In the genomic region with DNA sequence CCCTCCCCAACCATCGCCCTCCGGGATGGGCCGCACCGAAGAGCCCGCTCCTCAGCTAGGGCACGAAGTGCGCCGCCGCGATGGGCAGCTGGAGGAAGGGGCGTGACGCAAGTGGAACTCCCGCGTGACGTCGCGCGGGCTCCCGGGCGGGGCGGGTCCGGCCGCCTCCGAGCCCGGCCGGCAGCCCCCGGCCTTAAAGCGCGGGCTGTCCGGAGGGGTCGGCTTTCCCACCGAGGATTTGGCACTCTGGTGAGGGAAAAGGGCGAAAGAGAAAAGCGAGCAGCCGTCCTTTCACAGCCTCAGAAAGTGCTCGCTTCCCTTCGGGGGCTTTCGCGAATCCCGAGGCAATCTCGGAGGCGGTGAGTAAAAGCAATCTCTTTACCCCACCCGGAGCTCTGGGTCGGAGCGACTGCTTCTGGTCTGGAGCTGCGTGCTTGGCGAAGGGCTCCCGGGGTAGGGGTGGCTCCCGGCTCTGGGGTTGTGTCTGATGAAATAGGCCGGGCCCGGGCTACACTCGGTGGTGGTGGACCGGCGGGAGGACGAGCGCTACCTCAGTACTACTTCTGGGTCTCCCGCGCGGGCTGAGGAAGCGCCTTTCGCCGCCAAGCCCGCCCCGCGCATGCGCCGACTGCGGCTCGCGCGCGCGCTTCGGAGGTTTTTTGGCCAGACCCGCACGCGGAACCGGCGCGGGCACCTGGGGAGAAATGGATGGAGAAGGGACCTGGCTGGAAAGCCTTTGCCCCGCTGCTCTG, we compare ENCODE assay signal across 1 cellular context.
A peak's percentile ranks its signal among the peaks of the same experiment; 100 is the strongest.
TF ChIP-seq lines count a peak whose summit lies in the region.

A gene (plus strand): TSS at position 123 of the 752 bp plus-strand sequence. CDS start 3,524 bp downstream, outside the sequence.

TF ChIP-seq in HEK293, 187 proteins besides CTCF, POLR2A, EP300 and RAD21 (continued from another document and continues in another):
- TF ChIP-seq, protein P1, sequence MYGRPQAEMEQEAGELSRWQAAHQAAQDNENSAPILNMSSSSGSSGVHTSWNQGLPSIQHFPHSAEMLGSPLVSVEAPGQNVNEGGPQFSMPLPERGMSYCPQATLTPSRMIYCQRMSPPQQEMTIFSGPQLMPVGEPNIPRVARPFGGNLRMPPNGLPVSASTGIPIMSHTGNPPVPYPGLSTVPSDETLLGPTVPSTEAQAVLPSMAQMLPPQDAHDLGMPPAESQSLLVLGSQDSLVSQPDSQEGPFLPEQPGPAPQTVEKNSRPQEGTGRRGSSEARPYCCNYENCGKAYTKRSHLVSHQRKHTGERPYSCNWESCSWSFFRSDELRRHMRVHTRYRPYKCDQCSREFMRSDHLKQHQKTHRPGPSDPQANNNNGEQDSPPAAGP (tag by site-specific recombination; IDR thresholded peaks at IDR 0.05), result no peak
- TF ChIP-seq, protein P2, sequence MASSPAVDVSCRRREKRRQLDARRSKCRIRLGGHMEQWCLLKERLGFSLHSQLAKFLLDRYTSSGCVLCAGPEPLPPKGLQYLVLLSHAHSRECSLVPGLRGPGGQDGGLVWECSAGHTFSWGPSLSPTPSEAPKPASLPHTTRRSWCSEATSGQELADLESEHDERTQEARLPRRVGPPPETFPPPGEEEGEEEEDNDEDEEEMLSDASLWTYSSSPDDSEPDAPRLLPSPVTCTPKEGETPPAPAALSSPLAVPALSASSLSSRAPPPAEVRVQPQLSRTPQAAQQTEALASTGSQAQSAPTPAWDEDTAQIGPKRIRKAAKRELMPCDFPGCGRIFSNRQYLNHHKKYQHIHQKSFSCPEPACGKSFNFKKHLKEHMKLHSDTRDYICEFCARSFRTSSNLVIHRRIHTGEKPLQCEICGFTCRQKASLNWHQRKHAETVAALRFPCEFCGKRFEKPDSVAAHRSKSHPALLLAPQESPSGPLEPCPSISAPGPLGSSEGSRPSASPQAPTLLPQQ (tag by site-specific recombination; IDR thresholded peaks at IDR 0.05), result peak; percentile 60; the same call in 1 of the 2 replicates
- TF ChIP-seq ZNF768 (tag by site-specific recombination; IDR thresholded peaks at IDR 0.05), result no peak
- peak; percentile 67 for TF ChIP-seq ZBTB17 (tag by site-specific recombination; IDR thresholded peaks at IDR 0.05)
- TF ChIP-seq ZBTB48 (tag by site-specific recombination; IDR thresholded peaks at IDR 0.05), result no peak
- no peak; the same call in 1 of the 2 replicates for TF ChIP-seq SP7 (tag by site-specific recombination; IDR thresholded peaks at IDR 0.05)
- TF ChIP-seq ZNF2 (tag by site-specific recombination; IDR thresholded peaks at IDR 0.05), result no peak
- TF ChIP-seq ZBTB21 (tag by site-specific recombination; IDR thresholded peaks at IDR 0.05), result peak; percentile 64
- TF ChIP-seq ZNF133 (tag by site-specific recombination; IDR thresholded peaks at IDR 0.05), result no peak
- no peak for TF ChIP-seq ZNF211 (tag by site-specific recombination; IDR thresholded peaks at IDR 0.05; ENCODE audit: low read depth)
- no peak for TF ChIP-seq ZNF140 (tag by site-specific recombination; IDR thresholded peaks at IDR 0.05)
- no peak for TF ChIP-seq SCRT1 (tag by site-specific recombination; IDR thresholded peaks at IDR 0.05; ENCODE audit: borderline replicate concordance)
- TF ChIP-seq ZNF837 (tag by site-specific recombination; IDR thresholded peaks at IDR 0.05), result no peak
- no peak for TF ChIP-seq ZNF366 (tag by site-specific recombination; conservative IDR thresholded peaks at IDR 0.05)
- TF ChIP-seq ZNF175 (tag by site-specific recombination; IDR thresholded peaks at IDR 0.05), result no peak
- TF ChIP-seq, protein P3, sequence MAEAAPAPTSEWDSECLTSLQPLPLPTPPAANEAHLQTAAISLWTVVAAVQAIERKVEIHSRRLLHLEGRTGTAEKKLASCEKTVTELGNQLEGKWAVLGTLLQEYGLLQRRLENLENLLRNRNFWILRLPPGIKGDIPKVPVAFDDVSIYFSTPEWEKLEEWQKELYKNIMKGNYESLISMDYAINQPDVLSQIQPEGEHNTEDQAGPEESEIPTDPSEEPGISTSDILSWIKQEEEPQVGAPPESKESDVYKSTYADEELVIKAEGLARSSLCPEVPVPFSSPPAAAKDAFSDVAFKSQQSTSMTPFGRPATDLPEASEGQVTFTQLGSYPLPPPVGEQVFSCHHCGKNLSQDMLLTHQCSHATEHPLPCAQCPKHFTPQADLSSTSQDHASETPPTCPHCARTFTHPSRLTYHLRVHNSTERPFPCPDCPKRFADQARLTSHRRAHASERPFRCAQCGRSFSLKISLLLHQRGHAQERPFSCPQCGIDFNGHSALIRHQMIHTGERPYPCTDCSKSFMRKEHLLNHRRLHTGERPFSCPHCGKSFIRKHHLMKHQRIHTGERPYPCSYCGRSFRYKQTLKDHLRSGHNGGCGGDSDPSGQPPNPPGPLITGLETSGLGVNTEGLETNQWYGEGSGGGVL (tag by site-specific recombination; IDR thresholded peaks at IDR 0.05), result no peak; the same call in 1 of the 2 replicates
- no peak for TF ChIP-seq ZNF558 (tag by site-specific recombination; IDR thresholded peaks at IDR 0.05)
- TF ChIP-seq ZNF664 (tag by site-specific recombination; IDR thresholded peaks at IDR 0.05), result 0 out of 2 replicates have a peak, but pooled peaks have one; percentile 15
- TF ChIP-seq ZNF530 (tag by site-specific recombination; IDR thresholded peaks at IDR 0.05; ENCODE audit: low read depth), result no peak
- TF ChIP-seq ZBTB8A (tag by site-specific recombination; IDR thresholded peaks at IDR 0.05), result peak; percentile 83
- TF ChIP-seq ZNF830 (tag by site-specific recombination; IDR thresholded peaks at IDR 0.05; ENCODE audit: low read depth), result no peak
- TF ChIP-seq, protein P4, sequence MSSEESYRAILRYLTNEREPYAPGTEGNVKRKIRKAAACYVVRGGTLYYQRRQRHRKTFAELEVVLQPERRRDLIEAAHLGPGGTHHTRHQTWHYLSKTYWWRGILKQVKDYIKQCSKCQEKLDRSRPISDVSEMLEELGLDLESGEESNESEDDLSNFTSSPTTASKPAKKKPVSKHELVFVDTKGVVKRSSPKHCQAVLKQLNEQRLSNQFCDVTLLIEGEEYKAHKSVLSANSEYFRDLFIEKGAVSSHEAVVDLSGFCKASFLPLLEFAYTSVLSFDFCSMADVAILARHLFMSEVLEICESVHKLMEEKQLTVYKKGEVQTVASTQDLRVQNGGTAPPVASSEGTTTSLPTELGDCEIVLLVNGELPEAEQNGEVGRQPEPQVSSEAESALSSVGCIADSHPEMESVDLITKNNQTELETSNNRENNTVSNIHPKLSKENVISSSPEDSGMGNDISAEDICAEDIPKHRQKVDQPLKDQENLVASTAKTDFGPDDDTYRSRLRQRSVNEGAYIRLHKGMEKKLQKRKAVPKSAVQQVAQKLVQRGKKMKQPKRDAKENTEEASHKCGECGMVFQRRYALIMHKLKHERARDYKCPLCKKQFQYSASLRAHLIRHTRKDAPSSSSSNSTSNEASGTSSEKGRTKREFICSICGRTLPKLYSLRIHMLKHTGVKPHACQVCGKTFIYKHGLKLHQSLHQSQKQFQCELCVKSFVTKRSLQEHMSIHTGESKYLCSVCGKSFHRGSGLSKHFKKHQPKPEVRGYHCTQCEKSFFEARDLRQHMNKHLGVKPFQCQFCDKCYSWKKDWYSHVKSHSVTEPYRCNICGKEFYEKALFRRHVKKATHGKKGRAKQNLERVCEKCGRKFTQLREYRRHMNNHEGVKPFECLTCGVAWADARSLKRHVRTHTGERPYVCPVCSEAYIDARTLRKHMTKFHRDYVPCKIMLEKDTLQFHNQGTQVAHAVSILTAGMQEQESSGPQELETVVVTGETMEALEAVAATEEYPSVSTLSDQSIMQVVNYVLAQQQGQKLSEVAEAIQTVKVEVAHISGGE (tag by site-specific recombination; conservative IDR thresholded peaks at IDR 0.05; ENCODE audit: low read depth), result peak; percentile 69
- TF ChIP-seq, protein P5, sequence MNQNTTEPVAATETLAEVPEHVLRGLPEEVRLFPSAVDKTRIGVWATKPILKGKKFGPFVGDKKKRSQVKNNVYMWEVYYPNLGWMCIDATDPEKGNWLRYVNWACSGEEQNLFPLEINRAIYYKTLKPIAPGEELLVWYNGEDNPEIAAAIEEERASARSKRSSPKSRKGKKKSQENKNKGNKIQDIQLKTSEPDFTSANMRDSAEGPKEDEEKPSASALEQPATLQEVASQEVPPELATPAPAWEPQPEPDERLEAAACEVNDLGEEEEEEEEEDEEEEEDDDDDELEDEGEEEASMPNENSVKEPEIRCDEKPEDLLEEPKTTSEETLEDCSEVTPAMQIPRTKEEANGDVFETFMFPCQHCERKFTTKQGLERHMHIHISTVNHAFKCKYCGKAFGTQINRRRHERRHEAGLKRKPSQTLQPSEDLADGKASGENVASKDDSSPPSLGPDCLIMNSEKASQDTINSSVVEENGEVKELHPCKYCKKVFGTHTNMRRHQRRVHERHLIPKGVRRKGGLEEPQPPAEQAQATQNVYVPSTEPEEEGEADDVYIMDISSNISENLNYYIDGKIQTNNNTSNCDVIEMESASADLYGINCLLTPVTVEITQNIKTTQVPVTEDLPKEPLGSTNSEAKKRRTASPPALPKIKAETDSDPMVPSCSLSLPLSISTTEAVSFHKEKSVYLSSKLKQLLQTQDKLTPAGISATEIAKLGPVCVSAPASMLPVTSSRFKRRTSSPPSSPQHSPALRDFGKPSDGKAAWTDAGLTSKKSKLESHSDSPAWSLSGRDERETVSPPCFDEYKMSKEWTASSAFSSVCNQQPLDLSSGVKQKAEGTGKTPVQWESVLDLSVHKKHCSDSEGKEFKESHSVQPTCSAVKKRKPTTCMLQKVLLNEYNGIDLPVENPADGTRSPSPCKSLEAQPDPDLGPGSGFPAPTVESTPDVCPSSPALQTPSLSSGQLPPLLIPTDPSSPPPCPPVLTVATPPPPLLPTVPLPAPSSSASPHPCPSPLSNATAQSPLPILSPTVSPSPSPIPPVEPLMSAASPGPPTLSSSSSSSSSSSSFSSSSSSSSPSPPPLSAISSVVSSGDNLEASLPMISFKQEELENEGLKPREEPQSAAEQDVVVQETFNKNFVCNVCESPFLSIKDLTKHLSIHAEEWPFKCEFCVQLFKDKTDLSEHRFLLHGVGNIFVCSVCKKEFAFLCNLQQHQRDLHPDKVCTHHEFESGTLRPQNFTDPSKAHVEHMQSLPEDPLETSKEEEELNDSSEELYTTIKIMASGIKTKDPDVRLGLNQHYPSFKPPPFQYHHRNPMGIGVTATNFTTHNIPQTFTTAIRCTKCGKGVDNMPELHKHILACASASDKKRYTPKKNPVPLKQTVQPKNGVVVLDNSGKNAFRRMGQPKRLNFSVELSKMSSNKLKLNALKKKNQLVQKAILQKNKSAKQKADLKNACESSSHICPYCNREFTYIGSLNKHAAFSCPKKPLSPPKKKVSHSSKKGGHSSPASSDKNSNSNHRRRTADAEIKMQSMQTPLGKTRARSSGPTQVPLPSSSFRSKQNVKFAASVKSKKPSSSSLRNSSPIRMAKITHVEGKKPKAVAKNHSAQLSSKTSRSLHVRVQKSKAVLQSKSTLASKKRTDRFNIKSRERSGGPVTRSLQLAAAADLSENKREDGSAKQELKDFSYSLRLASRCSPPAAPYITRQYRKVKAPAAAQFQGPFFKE (tag by site-specific recombination; IDR thresholded peaks at IDR 0.05; ENCODE audit: borderline replicate concordance), result no peak
- no peak for TF ChIP-seq ZNF544 (tag by site-specific recombination; IDR thresholded peaks at IDR 0.05)
- TF ChIP-seq TRIM28 (IDR thresholded peaks at IDR 0.05; ENCODE audit: borderline replicate concordance, low read length), result 0 out of 2 replicates have a peak, but pooled peaks have one; percentile 46
- no peak for TF ChIP-seq ZNF610 (tag by site-specific recombination; IDR thresholded peaks at IDR 0.05; ENCODE audit: borderline replicate concordance)
- TF ChIP-seq, protein P6, sequence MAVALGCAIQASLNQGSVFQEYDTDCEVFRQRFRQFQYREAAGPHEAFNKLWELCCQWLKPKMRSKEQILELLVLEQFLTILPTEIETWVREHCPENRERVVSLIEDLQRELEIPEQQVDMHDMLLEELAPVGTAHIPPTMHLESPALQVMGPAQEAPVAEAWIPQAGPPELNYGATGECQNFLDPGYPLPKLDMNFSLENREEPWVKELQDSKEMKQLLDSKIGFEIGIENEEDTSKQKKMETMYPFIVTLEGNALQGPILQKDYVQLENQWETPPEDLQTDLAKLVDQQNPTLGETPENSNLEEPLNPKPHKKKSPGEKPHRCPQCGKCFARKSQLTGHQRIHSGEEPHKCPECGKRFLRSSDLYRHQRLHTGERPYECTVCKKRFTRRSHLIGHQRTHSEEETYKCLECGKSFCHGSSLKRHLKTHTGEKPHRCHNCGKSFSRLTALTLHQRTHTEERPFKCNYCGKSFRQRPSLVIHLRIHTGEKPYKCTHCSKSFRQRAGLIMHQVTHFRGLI (tag by site-specific recombination; IDR thresholded peaks at IDR 0.05), result peak; percentile 52; the same call in 1 of the 2 replicates
- TF ChIP-seq EGR2 (tag by site-specific recombination; IDR thresholded peaks at IDR 0.05; ENCODE audit: low read depth), result peak; percentile 36; the same call in 1 of the 2 replicates
- TF ChIP-seq, protein P7, sequence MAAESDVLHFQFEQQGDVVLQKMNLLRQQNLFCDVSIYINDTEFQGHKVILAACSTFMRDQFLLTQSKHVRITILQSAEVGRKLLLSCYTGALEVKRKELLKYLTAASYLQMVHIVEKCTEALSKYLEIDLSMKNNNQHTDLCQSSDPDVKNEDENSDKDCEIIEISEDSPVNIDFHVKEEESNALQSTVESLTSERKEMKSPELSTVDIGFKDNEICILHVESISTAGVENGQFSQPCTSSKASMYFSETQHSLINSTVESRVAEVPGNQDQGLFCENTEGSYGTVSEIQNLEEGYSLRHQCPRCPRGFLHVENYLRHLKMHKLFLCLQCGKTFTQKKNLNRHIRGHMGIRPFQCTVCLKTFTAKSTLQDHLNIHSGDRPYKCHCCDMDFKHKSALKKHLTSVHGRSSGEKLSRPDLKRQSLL (tag by site-specific recombination; IDR thresholded peaks at IDR 0.05), result no peak
- TF ChIP-seq ZNF335 (tag by site-specific recombination; conservative IDR thresholded peaks at IDR 0.05), result peak; percentile 71
- peak; percentile 19 for TF ChIP-seq SP3 (tag by site-specific recombination; IDR thresholded peaks at IDR 0.05)
- TF ChIP-seq, protein P8, sequence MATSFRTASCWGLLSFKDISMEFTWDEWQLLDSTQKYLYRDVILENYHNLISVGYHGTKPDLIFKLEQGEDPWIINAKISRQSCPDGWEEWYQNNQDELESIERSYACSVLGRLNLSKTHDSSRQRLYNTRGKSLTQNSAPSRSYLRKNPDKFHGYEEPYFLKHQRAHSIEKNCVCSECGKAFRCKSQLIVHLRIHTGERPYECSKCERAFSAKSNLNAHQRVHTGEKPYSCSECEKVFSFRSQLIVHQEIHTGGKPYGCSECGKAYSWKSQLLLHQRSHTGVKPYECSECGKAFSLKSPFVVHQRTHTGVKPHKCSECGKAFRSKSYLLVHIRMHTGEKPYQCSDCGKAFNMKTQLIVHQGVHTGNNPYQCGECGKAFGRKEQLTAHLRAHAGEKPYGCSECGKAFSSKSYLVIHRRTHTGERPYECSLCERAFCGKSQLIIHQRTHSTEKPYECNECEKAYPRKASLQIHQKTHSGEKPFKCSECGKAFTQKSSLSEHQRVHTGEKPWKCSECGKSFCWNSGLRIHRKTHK (tag by site-specific recombination; IDR thresholded peaks at IDR 0.05), result no peak
- no peak for TF ChIP-seq ZNF555 (tag by site-specific recombination; conservative IDR thresholded peaks at IDR 0.05)
- no peak for TF ChIP-seq ZNF670 (tag by site-specific recombination; IDR thresholded peaks at IDR 0.05; ENCODE audit: low read depth)
- TF ChIP-seq, protein P9, sequence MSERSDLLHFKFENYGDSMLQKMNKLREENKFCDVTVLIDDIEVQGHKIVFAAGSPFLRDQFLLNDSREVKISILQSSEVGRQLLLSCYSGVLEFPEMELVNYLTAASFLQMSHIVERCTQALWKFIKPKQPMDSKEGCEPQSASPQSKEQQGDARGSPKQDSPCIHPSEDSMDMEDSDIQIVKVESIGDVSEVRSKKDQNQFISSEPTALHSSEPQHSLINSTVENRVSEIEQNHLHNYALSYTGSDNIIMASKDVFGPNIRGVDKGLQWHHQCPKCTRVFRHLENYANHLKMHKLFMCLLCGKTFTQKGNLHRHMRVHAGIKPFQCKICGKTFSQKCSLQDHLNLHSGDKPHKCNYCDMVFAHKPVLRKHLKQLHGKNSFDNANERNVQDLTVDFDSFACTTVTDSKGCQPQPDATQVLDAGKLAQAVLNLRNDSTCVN (tag by site-specific recombination; optimal IDR thresholded peaks at IDR 0.05), result peak; percentile 78
- peak; percentile 72; the same call in 1 of the 2 replicates for TF ChIP-seq ZBTB20 (tag by site-specific recombination; IDR thresholded peaks at IDR 0.05)
